In the genomic region with DNA sequence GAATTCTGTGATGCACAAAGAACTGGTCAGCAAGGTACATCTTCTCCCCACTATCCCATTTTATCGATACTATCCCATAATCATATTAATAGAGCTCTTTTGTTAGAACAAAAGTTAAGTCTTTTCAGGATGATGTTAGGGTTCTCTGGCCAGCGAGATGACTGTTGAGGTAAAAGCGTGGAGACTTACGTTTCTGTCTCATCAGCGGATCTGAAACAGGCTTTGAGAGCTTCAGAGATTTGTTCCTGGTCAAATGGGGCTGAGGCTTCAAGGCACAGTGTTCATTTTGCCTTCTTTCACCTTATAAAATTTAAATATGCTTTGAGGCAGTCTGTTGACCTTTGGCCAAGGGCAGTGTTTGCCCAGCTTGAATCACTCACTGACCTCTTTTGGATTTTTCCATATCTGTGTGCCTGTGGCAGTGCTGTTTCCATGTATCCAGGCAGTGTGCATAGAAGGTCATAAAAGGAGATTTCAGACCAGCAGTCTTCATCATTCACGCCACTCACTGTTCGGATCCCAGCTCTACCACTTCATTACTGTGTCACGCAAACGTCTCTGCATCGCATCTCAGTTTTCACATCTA, we compare ENCODE assay signal across 22 cellular contexts. TPM values are rescaled to one million over a fixed set of nuclear protein-coding genes. Genes with fewer than 3 reads are reported as not detected.
"Had no signal": no experiment of that assay in that cellular context is flagged by ENCODE, and none has a peak within 500 bp of the region (broad histone marks: within the 10 kb centered on the region; RNA-seq: fewer than 3 reads in every experiment).

No MANE protein-coding gene starts in this region.

- H3K36me3 ChIP-seq: cardiac muscle cell, lower lobe of right lung, suprapubic skin, uterus, WERI-Rb-1 had no signal

- H3K4me3 ChIP-seq: cardiac muscle cell, lower lobe of right lung, mucosa of descending colon, skin epidermis, suprapubic skin, uterus had no signal

- ATAC-seq: activated CD8-positive, alpha-beta T cell treated with anti-CD3 and anti-CD28 coated beads, Interleukin-2, amount 10 ng/mL, durations not matched to agents 7 days and 5 days; activated naive CD8-positive, alpha-beta T cell treated with anti-CD3 and anti-CD28 coated beads, Interleukin-2, amount 50 U/mL, for 24 hours; foreskin keratinocyte; left cardiac atrium; lower lobe of right lung; mucosa of descending colon; naive thymus-derived CD4-positive, alpha-beta T cell; stimulated activated naive CD8-positive, alpha-beta T cell treated with anti-CD3 and anti-CD28 coated beads, Interleukin-15, amount 100 ng/mL, for 72 hours; T-cell had no signal

- H3K27me3 ChIP-seq: uterus had no signal

- H3K9me3 ChIP-seq: lower lobe of right lung, mucosa of descending colon, suprapubic skin, uterus had no signal

- DNase-seq: activated CD4-positive, alpha-beta T cell treated with anti-CD3 and anti-CD28 coated beads, Interleukin-2, amount 50 U/mL, for 1 hour; activated CD4-positive, CD25-positive, alpha-beta regulatory T cell treated with anti-CD3 and anti-CD28 coated beads, Interleukin-2, amount 50 U/mL, for 72 hours; activated CD8-positive, alpha-beta T cell treated with anti-CD3 and anti-CD28 coated beads, Interleukin-2, amount 10 ng/mL, durations not matched to agents 7 days and 5 days; activated gamma-delta T cell; activated naive CD4-positive, alpha-beta T cell treated with anti-CD3 and anti-CD28 coated beads, Interleukin-2, amount 50 U/mL, for 16 hours; activated naive CD8-positive, alpha-beta T cell treated with anti-CD3 and anti-CD28 coated beads, Interleukin-2, amount 50 U/mL, for 24 hours; foreskin keratinocyte; glutamatergic neuron; left cardiac atrium; lower lobe of right lung; mucosa of descending colon; naive thymus-derived CD4-positive, alpha-beta T cell; stimulated activated CD4-positive, alpha-beta T cell treated with anti-CD3 and anti-CD28 coated beads, Interleukin-1b, Interleukin-23, amount 100 ng/mL, for 48 hours; stimulated activated naive CD8-positive, alpha-beta T cell treated with anti-CD3 and anti-CD28 coated beads, Interleukin-15, amount 100 ng/mL, for 72 hours; T-cell; trophoblast cell; uterus; WERI-Rb-1 had no signal

- H3K27ac ChIP-seq: cardiac muscle cell, foreskin keratinocyte, lower lobe of right lung, skin epidermis, suprapubic skin, WERI-Rb-1 had no signal

- H3K4me1 ChIP-seq: foreskin keratinocyte, lower lobe of right lung, uterus had no signal

RNA-seq across cellular contexts. Expression of a gene that starts 3.1 kb away (rescaled TPM):
- total RNA-seq: activated CD8-positive, alpha-beta T cell treated with anti-CD3 and anti-CD28 coated beads, Interleukin-2, amount 10 ng/mL, durations not matched to agents 7 days and 5 days; activated T-helper 1 cell treated with anti-CD3 and anti-CD28 coated beads, Interleukin-12 subunit alpha, Interleukin-12 subunit beta, Interleukin-2, Interleukin-4 antibody, amounts not matched to agents 30 ng/mL and 10 ng/mL and 1 ng/mL, durations not matched to agents 14 hours and 24 hours and 36 hours; foreskin keratinocyte; naive thymus-derived CD4-positive, alpha-beta T cell had no signal
- polyA plus RNA-seq: naive thymus-derived CD4-positive, alpha-beta T cell had no signal
